17 cellular contexts compared by ENCODE assay signal in genomic region chr2:180004731-180005130, GRCh38. TPM values are rescaled to one million over a fixed set of nuclear protein-coding genes. Genes with fewer than 3 reads are reported as not detected.
A peak's percentile ranks its signal among the peaks of the same experiment; 100 is the strongest.
DNase-seq lines count a peak whose midpoint lies in the region; ATAC-seq, FAIRE-seq and TF ChIP-seq lines count a peak whose summit lies in the region.
"Had no signal": no experiment of that assay in that cellular context is flagged by ENCODE, and none has a peak within 500 bp of the region (broad histone marks: within the 10 kb centered on the region; RNA-seq: fewer than 3 reads in every experiment).

No MANE protein-coding gene starts in this region.

- H3K4me2 ChIP-seq in GM12878 (ENCODE audit: control insufficient read depth, insufficient read depth): peak overlapping the region; percentile 87; the same call in 1 of the 2 replicates
- peak overlapping the region; percentile 39 for H3K4me2 ChIP-seq in neural progenitor cell

- H3K4me1 ChIP-seq in HUES6 (ENCODE audit: control insufficient read depth, insufficient read depth, low read length) (peaks cover 11% of the 10 kb centered on the region), GM12878 (ENCODE audit: control insufficient read depth, insufficient read depth, low read length) (peaks cover 5% of the 10 kb centered on the region), neural progenitor cell (peaks cover 16% of the 10 kb centered on the region)

- no peak for ATAC-seq in GM12878
- ATAC-seq: body of pancreas, upper lobe of right lung had no signal

- TF ChIP-seq EP300 in GM12878 (IDR thresholded peaks at IDR 0.05; ENCODE audit: borderline replicate concordance in 1 of 2, control insufficient read depth in 1 of 2, low read depth in 2 of 2, low read length in 2 of 2): no peak

- H3K27ac Mint-ChIP-seq in activated CD4-positive, alpha-beta T cell treated with anti-CD3 and anti-CD28 coated beads, Interleukin-2, amount 10 ng/mL, durations not matched to agents 7 days and 5 days: peak overlapping the region; percentile 54
- H3K27ac Mint-ChIP-seq in neural progenitor cell: no peak overlapping the region

- peaks cover 38% of the 10 kb centered on the region for H3K4me1 Mint-ChIP-seq in activated CD4-positive, alpha-beta T cell treated with anti-CD3 and anti-CD28 coated beads, Interleukin-2, amount 10 ng/mL, durations not matched to agents 7 days and 5 days
- peaks cover 8% of the 10 kb centered on the region for H3K4me1 Mint-ChIP-seq in neural progenitor cell

- WGBS in GM12878 (ENCODE audit: insufficient coverage, insufficient replicate concordance, low lambda C conversion rate, missing lambda C conversion rate): 94% methylated on average over 4 of the region's 5 CpGs

- DNase-seq in activated CD4-positive, alpha-beta T cell treated with anti-CD3 and anti-CD28 coated beads, Interleukin-2, amount 10 ng/mL, durations not matched to agents 7 days and 5 days: no peak
- DNase-seq in activated CD4-positive, alpha-beta T cell treated with anti-CD3 and anti-CD28 coated beads for 1 hour: no peak
- DNase-seq in GM12878 (ENCODE audit: low read depth, low spot score): no peak
- DNase-seq in neural progenitor cell (ENCODE audit: low spot score): no peak
- DNase-seq in activated CD4-positive, alpha-beta T cell treated with anti-CD3 and anti-CD28 coated beads, Interleukin-2, amount 50 U/mL, for 4 hours: no peak
- DNase-seq in activated effector memory CD4-positive, alpha-beta T cell treated with anti-CD3 and anti-CD28 coated beads, Interleukin-2, amount 50 U/mL, for 16 hours: no peak
- no peak for DNase-seq in T-helper 1 cell
- DNase-seq: body of pancreas; hippocampal formation; NCI-H146; NCI-H446; SJCRH30; stimulated activated naive CD4-positive, alpha-beta T cell; upper lobe of right lung had no signal

- peaks cover 4% of the 10 kb centered on the region for H3K36me3 Mint-ChIP-seq in activated CD4-positive, alpha-beta T cell treated with anti-CD3 and anti-CD28 coated beads, Interleukin-2, amount 10 ng/mL, durations not matched to agents 7 days and 5 days (ENCODE audit: low read depth)
- peaks cover 6% of the 10 kb centered on the region for H3K36me3 Mint-ChIP-seq in neural progenitor cell

- H3K27ac ChIP-seq in HUES6 (ENCODE audit: low read depth, low read length) (no peak overlapping the region), GM12878 (ENCODE audit: control insufficient read depth, insufficient read depth) (no peak overlapping the region), neural progenitor cell (no peak overlapping the region)
- H3K27ac ChIP-seq: body of pancreas, SJCRH30, upper lobe of right lung had no signal

- no peak for TF ChIP-seq POLR2A in GM12878 (IDR thresholded peaks at IDR 0.05; ENCODE audit: low read depth, low read length)

- H3K27me3 ChIP-seq in HUES6 (ENCODE audit: control insufficient read depth, insufficient read depth, low read length) (no peaks in the 10 kb centered on the region; the same call in 1 of the 2 replicates), GM12878 (replicated peaks in 1 of 2; ENCODE audit: control insufficient read depth in 2 of 2, insufficient read depth in 2 of 2, low read length in 1 of 2) (no peaks in the 10 kb centered on the region), neural progenitor cell (no peaks in the 10 kb centered on the region)
- H3K27me3 ChIP-seq: body of pancreas, SJCRH30, upper lobe of right lung had no signal

- intact Hi-C loops in GM12878 (cut with micrococcal nuclease; ENCODE audit: unreplicated experiment): loop anchor here (5.0 to 10.0 kb wide), 2 partner anchors 740 to 978 kb away; partner anchors contain the start of genes SESTD1 and UBE2E3

- POLR2A ChIA-PET in activated CD4-positive, alpha-beta T cell treated with anti-CD3 and anti-CD28 coated beads, Interleukin-2, amount 10 ng/mL, durations not matched to agents 7 days and 5 days (lab: Charles Lee): interaction anchor here (0.6 kb wide), 1 partner anchor 42 kb away, joined by 4 read pairs; no protein-coding TSS in a partner anchor
- POLR2A ChIA-PET in GM12878 (lab: Charles Lee): no interaction called here

- no peaks in the 10 kb centered on the region for H3K27me3 Mint-ChIP-seq in activated CD4-positive, alpha-beta T cell treated with anti-CD3 and anti-CD28 coated beads, Interleukin-2, amount 10 ng/mL, durations not matched to agents 7 days and 5 days
- H3K27me3 Mint-ChIP-seq in neural progenitor cell (ENCODE audit: insufficient read depth, low read depth): peaks cover 2% of the 10 kb centered on the region

- H3K9me3 ChIP-seq in HUES6 (ENCODE audit: control insufficient read depth, insufficient read depth, low read depth, low read length): no peaks in the 10 kb centered on the region
- H3K9me3 ChIP-seq in GM12878 (replicated peaks; ENCODE audit: control insufficient read depth, insufficient read depth, low read length): no peaks in the 10 kb centered on the region; the same call in 2 of the 3 replicates
- no peaks in the 10 kb centered on the region for H3K9me3 ChIP-seq in neural progenitor cell (ENCODE audit: low read depth)
- H3K9me3 ChIP-seq: body of pancreas, HAP-1, SJCRH30, upper lobe of right lung had no signal

- H3K79me2 ChIP-seq in GM12878 (ENCODE audit: control insufficient read depth, insufficient read depth, low read length): peaks cover 60% of the 10 kb centered on the region
- peaks cover 72% of the 10 kb centered on the region for H3K79me2 ChIP-seq in neural progenitor cell (ENCODE audit: low read depth)

- SMC1A ChIA-PET in GM12878 (lab: Charles Lee; ENCODE audit: uncharacterized antibody, unreplicated experiment): interaction anchor here (0.7 to 1.2 kb wide), 2 partner anchors 29 to 193 kb away, joined by 3 to 4 read pairs; no protein-coding TSS in a partner anchor

- FAIRE-seq in GM12878 (lab: Jason Lieb, UNC): no peak
- FAIRE-seq: GM12891 had no signal

- in situ Hi-C loops in GM12878 (cut with MboI): no loop called here

- no peaks in the 10 kb centered on the region for H3K9me3 Mint-ChIP-seq in activated CD4-positive, alpha-beta T cell treated with anti-CD3 and anti-CD28 coated beads, Interleukin-2, amount 10 ng/mL, durations not matched to agents 7 days and 5 days
- H3K9me3 Mint-ChIP-seq in neural progenitor cell: no peaks in the 10 kb centered on the region

- H3F3A ChIP-seq in neural progenitor cell (ENCODE audit: low read depth): no peaks in the 10 kb centered on the region

- no peak overlapping the region for H2AFZ ChIP-seq in GM12878 (ENCODE audit: control insufficient read depth, low read depth, low read length)
- no peak overlapping the region for H2AFZ ChIP-seq in neural progenitor cell (replicated peaks)

- H3K4me3 Mint-ChIP-seq in activated CD4-positive, alpha-beta T cell treated with anti-CD3 and anti-CD28 coated beads, Interleukin-2, amount 10 ng/mL, durations not matched to agents 7 days and 5 days: no peak overlapping the region
- H3K4me3 Mint-ChIP-seq in neural progenitor cell: peak overlapping the region; percentile 59

- no peaks in the 10 kb centered on the region for H3K36me3 ChIP-seq in HUES6 (ENCODE audit: control insufficient read depth, insufficient read depth, low read length)
- H3K36me3 ChIP-seq in GM12878 (ENCODE audit: control insufficient read depth in 2 of 2, insufficient read depth in 2 of 2, low read length in 1 of 2): no peaks in the 10 kb centered on the region
- H3K36me3 ChIP-seq in neural progenitor cell: no peaks in the 10 kb centered on the region
- H3K36me3 ChIP-seq: HAP-1, SJCRH30, upper lobe of right lung had no signal

- TF ChIP-seq CTCF in GM12878 (IDR thresholded peaks at IDR 0.05 in 2 of 3, conservative IDR thresholded peaks at IDR 0.05 in 1 of 3; ENCODE audit: control insufficient read depth in 2 of 3, extremely low read depth in 1 of 3, insufficient read depth in 1 of 3, low read depth in 3 of 3, low read length in 3 of 3) (no peak), neural progenitor cell (IDR thresholded peaks at IDR 0.05) (no peak)

- H3K4me3 ChIP-seq in HUES6 (ENCODE audit: low read depth, low read length): peak overlapping the region; percentile 36
- H3K4me3 ChIP-seq in GM12878: no peak overlapping the region
- H3K4me3 ChIP-seq in neural progenitor cell: no peak overlapping the region
- H3K4me3 ChIP-seq: body of pancreas, SJCRH30, upper lobe of right lung had no signal

- RAD21 ChIA-PET in GM12878 (lab: Charles Lee; ENCODE audit: unreplicated experiment): no interaction called here

- no peak overlapping the region for H3K9ac ChIP-seq in HUES6 (ENCODE audit: low read length)
- no peak overlapping the region for H3K9ac ChIP-seq in GM12878 (ENCODE audit: control insufficient read depth, insufficient read depth, low read length)
- no peak overlapping the region for H3K9ac ChIP-seq in neural progenitor cell

- no peak for TF ChIP-seq RAD21 in GM12878 (IDR thresholded peaks at IDR 0.05; ENCODE audit: insufficient read depth, low read depth, low read length)

- CTCF ChIA-PET in activated CD4-positive, alpha-beta T cell treated with anti-CD3 and anti-CD28 coated beads, Interleukin-2, amount 10 ng/mL, durations not matched to agents 7 days and 5 days (lab: Charles Lee): no interaction called here
- CTCF ChIA-PET in GM12878 (lab: Yijun Ruan, JAX): interaction anchor here (0.6 kb wide), 1 partner anchor 203 kb away, joined by 4 read pairs; no protein-coding TSS in a partner anchor

- no TSS peak for BruUV-seq in GM12878 (replicated peaks; lab: Mats Ljungman, UMichigan)

- peaks cover 3% of the 10 kb centered on the region; the same call in 1 of the 2 replicates for H4K20me1 ChIP-seq in GM12878 (ENCODE audit: control insufficient read depth, insufficient read depth)
- H4K20me1 ChIP-seq in neural progenitor cell (ENCODE audit: low read depth): no peaks in the 10 kb centered on the region

RNA-seq across cellular contexts. Expression of gene CWC22, which starts 2.4 kb away (rescaled TPM):
- total RNA-seq in activated CD4-positive, alpha-beta T cell treated with anti-CD3 and anti-CD28 coated beads, Interleukin-2, amount 10 ng/mL, durations not matched to agents 7 days and 5 days: 10 to 100 TPM; 21.9 to 24.0 TPM
- total RNA-seq in GM12878 (2013; cell fraction: nucleolus; rRNA removed): 20.3 and 20.4 TPM in 2 replicates
- 19.2 and 21.3 TPM in 2 replicates for total RNA-seq in GM12878 (2014; rRNA removed)
- total RNA-seq in GM12878 (2014; rRNA removed; fragmentation: Illumina TruSeq; extraction: Trizol): 26.3 and 26.9 TPM in 2 replicates
- total RNA-seq in GM12878 (2021): 20.4 and 22.1 TPM in 2 replicates
- polyA plus RNA-seq in GM12878 (2011; ENCODE audit: low read depth): 7.5 TPM
- polyA plus RNA-seq in GM12878 (2011; rRNA removed): 8.2 and 12.1 TPM in 2 replicates
- polyA plus RNA-seq in GM12878 (2011; cell fraction: cytosol; rRNA removed): 3.0 and 4.7 TPM in 2 replicates
- 4.9 and 8.1 TPM in 2 replicates for polyA plus RNA-seq in GM12878 (2011; cell fraction: nucleus; rRNA removed)
- polyA plus RNA-seq in GM12878 (2012): 13.2 and 17.1 TPM in 2 replicates
- polyA plus RNA-seq in GM12878 (2014; fragmentation: Illumina TruSeq; extraction: Trizol): 38.5 and 50.8 TPM in 2 replicates
- 10 to 100 TPM; 26.4 to 29.5 TPM for polyA plus RNA-seq in GM12878 (2014; fragmentation: Nextera tagmentation; extraction: Ambion mirVana)
- 13.8 and 16.6 TPM in 2 replicates for polyA plus RNA-seq in GM12878 (2014; rRNA removed)
- 10 to 100 TPM; 34.2 to 34.9 TPM for polyA plus RNA-seq in GM12878 (2016; fragmentation: Nextera tagmentation; extraction: Ambion mirVana)
- polyA minus RNA-seq in GM12878 (2011; rRNA and poly(A)+ RNA removed): 6.9 and 11.8 TPM in 2 replicates
- 3.3 and 5.9 TPM in 2 replicates for polyA minus RNA-seq in GM12878 (2011; cell fraction: cytosol; rRNA and poly(A)+ RNA removed)
- polyA minus RNA-seq in GM12878 (2011; cell fraction: nucleus; rRNA and poly(A)+ RNA removed): 5.4 and 6.9 TPM in 2 replicates
- 43.6 and 60.2 TPM in 2 replicates for total RNA-seq in neural progenitor cell (ENCODE audit: low replicate concordance)
